ENCODE assay signal across 8 cellular contexts in genomic region chr11:269146-269890, GRCh38. TPM values are rescaled to one million over a fixed set of nuclear protein-coding genes. Genes with fewer than 3 reads are reported as not detected.
DNase-seq lines count a peak whose midpoint lies in the region; ATAC-seq and TF ChIP-seq lines count a peak whose summit lies in the region.

No MANE protein-coding gene starts in this region.

- peaks cover 21% of the 10 kb centered on the region for H3K4me1 Mint-ChIP-seq in T-helper 17 cell

- no peaks in the 10 kb centered on the region for H3K27me3 Mint-ChIP-seq in T-helper 17 cell

- H3K9me3 ChIP-seq in BLaER1 (peaks cover 9% of the 10 kb centered on the region), T-helper 17 cell (ENCODE audit: control insufficient read depth, low read length, poor library complexity, severe bottlenecking) (no peaks in the 10 kb centered on the region), esophagus muscularis mucosa (peaks cover 0 to 4% (median 0%) of the 10 kb centered on the region in 4 donors), gastrocnemius medialis (no peaks in the 10 kb centered on the region)

- TF ChIP-seq CTCF in esophagus muscularis mucosa (IDR thresholded peaks at IDR 0.05) = no peak
- no peak for TF ChIP-seq CTCF in gastrocnemius medialis (IDR thresholded peaks at IDR 0.05 in 4 of 5, conservative IDR thresholded peaks at IDR 0.05 in 1 of 5)

- H3K4me3 Mint-ChIP-seq in T-helper 17 cell = peak overlapping the region; percentile 88

- H3K4me2 ChIP-seq in BLaER1 = peak overlapping the region; percentile 100

- ATAC-seq in GM19351 (IDR thresholded peaks at IDR 0.05; ENCODE audit: unreplicated experiment) = peak; percentile 64
- peak; percentile 75 for ATAC-seq in HG03354 (IDR thresholded peaks at IDR 0.05; ENCODE audit: poor library complexity, severe bottlenecking, unreplicated experiment)
- ATAC-seq in T-helper 17 cell = peak; percentile 80
- peak; percentile 30 to 40 for ATAC-seq in gastrocnemius medialis

- in situ Hi-C loops in gastrocnemius medialis (cut with MboI; ENCODE audit: low sequenced_read_pairs in 4 of 4) = no loop called here

- TF ChIP-seq POLR2A in esophagus muscularis mucosa (IDR thresholded peaks at IDR 0.05; ENCODE audit: low read depth) (no peak), gastrocnemius medialis (IDR thresholded peaks at IDR 0.05) (no peak)

- H4K20me1 ChIP-seq in BLaER1 = no peaks in the 10 kb centered on the region

- H3K27me3 ChIP-seq in BLaER1 (no peaks in the 10 kb centered on the region), esophagus muscularis mucosa (peaks cover 0 to 33% (median 0%) of the 10 kb centered on the region in 4 donors), gastrocnemius medialis (peaks cover 0 to 10% (median 9%) of the 10 kb centered on the region in 3 donors)

- H3K27ac ChIP-seq in BLaER1 (peak overlapping the region; percentile 99), esophagus muscularis mucosa (replicated peaks in 1 of 4) (peak overlapping the region in 3 of 4 donors; percentile 65 to 70 (median 66)), gastrocnemius medialis (peak overlapping the region; percentile 42 to 63 (median 55))

- H3K4me3 ChIP-seq in BLaER1 = peak overlapping the region; percentile 76
- peak overlapping the region in 3 of 4 donors; percentile 23 to 52 (median 36) for H3K4me3 ChIP-seq in esophagus muscularis mucosa
- H3K4me3 ChIP-seq in gastrocnemius medialis = peak overlapping the region in 3 of 4 donors; percentile 25 to 39 (median 25)

- 50% methylated on average over 21 of the region's 21 CpGs for WGBS in esophagus muscularis mucosa

- H3K9ac ChIP-seq in BLaER1 = peak overlapping the region; percentile 95

- peak overlapping the region; percentile 100 for H3K27ac Mint-ChIP-seq in T-helper 17 cell

- H3K4me1 ChIP-seq in BLaER1 (peaks cover 37% of the 10 kb centered on the region), esophagus muscularis mucosa (peaks cover 0 to 10% (median 8%) of the 10 kb centered on the region in 4 donors), gastrocnemius medialis (no peaks in the 10 kb centered on the region)

- no peak for DNase-seq in T-helper 17 cell
- no peak for DNase-seq in esophagus muscularis mucosa (ENCODE audit: extremely low spot score)
- DNase-seq in gastrocnemius medialis = no peak
- DNase-seq in NCI-H1105 treated with DMSO at 0.1 percent for 48 hours (lab: John Stamatoyannopoulos, UW) = no peak
- no peak for DNase-seq in iPS-NIHi7 (ENCODE audit: extremely low spot score)

- H3K36me3 ChIP-seq in BLaER1 = no peaks in the 10 kb centered on the region; the same call in 1 of the 2 replicates
- no peaks in the 10 kb centered on the region for H3K36me3 ChIP-seq in esophagus muscularis mucosa
- H3K36me3 ChIP-seq in gastrocnemius medialis = no peaks in the 10 kb centered on the region

- intact Hi-C loops in esophagus muscularis mucosa (cut with DNase I) = no loop called here
- intact Hi-C loops in gastrocnemius medialis (cut with DNase I; ENCODE audit: low total_unique reads) = no loop called here

- TF ChIP-seq EP300 in esophagus muscularis mucosa (IDR thresholded peaks at IDR 0.05) = peak; percentile 37

- H3K36me3 Mint-ChIP-seq in T-helper 17 cell (ENCODE audit: low read depth) = peaks cover 2% of the 10 kb centered on the region

RNA-seq across cellular contexts. Expression of gene NLRP6, which starts 8.9 kb away (rescaled TPM):
- total RNA-seq in T-helper 17 cell (1 to 10 TPM; 3.5 to 4.3 TPM), esophagus muscularis mucosa (1 to 10 TPM in 1 of 4 donors, under 1 TPM in 2, not detected in 1; 0.13 to 2.2 (median 0.42) TPM), gastrocnemius medialis (under 1 TPM in 1 of 4 donors, not detected in 3; 0.09 TPM)

RNA-seq across cellular contexts. Expression of gene PGGHG, which starts 19.6 kb away (rescaled TPM):
- total RNA-seq in T-helper 17 cell (100 to 1,000 TPM; 317 to 350 TPM), esophagus muscularis mucosa (10 to 100 TPM; 13.3 to 23.7 (median 18.8) TPM), gastrocnemius medialis (1 to 10 TPM in 3 of 4 donors, under 1 TPM in 1; 0.98 to 3.4 (median 2.7) TPM)

RNA-seq across cellular contexts. Expression of gene IFITM5, which starts 30.0 kb away (rescaled TPM):
- not detected for total RNA-seq in T-helper 17 cell
- total RNA-seq in esophagus muscularis mucosa = not detected
- total RNA-seq in gastrocnemius medialis = not detected

RNA-seq across cellular contexts. Expression of gene PSMD13, which starts 32.5 kb away (rescaled TPM):
- total RNA-seq in T-helper 17 cell = 10 to 100 TPM; 60.6 to 63.6 TPM
- 100 to 1,000 TPM in 1 of 4 donors, 10 to 100 TPM in 3; 86.4 to 124 (median 94.1) TPM for total RNA-seq in esophagus muscularis mucosa
- total RNA-seq in gastrocnemius medialis = 100 to 1,000 TPM; 128 to 189 (median 163) TPM

RNA-seq across cellular contexts. Expression of gene SIRT3, which starts 33.2 kb away (rescaled TPM):
- total RNA-seq in T-helper 17 cell = 10 to 100 TPM; 17.1 to 17.5 TPM
- 10 to 100 TPM in 3 of 4 donors, 1 to 10 TPM in 1; 7.9 to 20.1 (median 14.0) TPM for total RNA-seq in esophagus muscularis mucosa
- 10 to 100 TPM in 3 of 4 donors, 1 to 10 TPM in 1; 9.2 to 15.0 (median 12.7) TPM for total RNA-seq in gastrocnemius medialis

Comparison
In these comparisons a context has a peak if more than half of its experiments do, and no peak if none do; other contexts are left out.
1. H3K4me3 ChIP-seq: peak in every context shown above with its lines; median percentile 76 in BLaER1; 36 in esophagus muscularis mucosa; 25 in gastrocnemius medialis.
2. RNA of gene PGGHG, which starts 19.6 kb away (total RNA-seq): 317 to 350 TPM in T-helper 17 cell; 13.3 to 23.7 TPM in esophagus muscularis mucosa and 0.98 to 3.4 TPM in gastrocnemius medialis; every median in the first group is over 10 times any median in the second.
3. Peak in every context shown above with its lines, with median percentiles within 50 percentile points of each other: H3K27ac ChIP-seq and ATAC-seq.